In genomic region chr15:80106051-80106450, GRCh38 we compare ENCODE assay signal across 1 cellular context.
TF ChIP-seq lines count a peak whose summit lies in the region.

No MANE protein-coding gene starts in this region.

TF ChIP-seq in IMR-90, 13 proteins besides CTCF, POLR2A, EP300 and RAD21:
- TF ChIP-seq BHLHE40 (IDR thresholded peaks at IDR 0.05; ENCODE audit: low read depth, low read length) (no peak), ELK1 (IDR thresholded peaks at IDR 0.05; ENCODE audit: borderline replicate concordance, low read depth, low read length) (no peak), CEBPB (IDR thresholded peaks at IDR 0.05; ENCODE audit: low read depth, low read length) (peak; percentile 80), RFX5 (IDR thresholded peaks at IDR 0.05; ENCODE audit: low read depth, low read length) (no peak), RCOR1 (IDR thresholded peaks at IDR 0.05; ENCODE audit: insufficient replicate concordance, low read length) (no peak)
